3 cellular contexts compared by ENCODE assay signal in genomic region chr17:37118738-37119137, GRCh38.
TF ChIP-seq lines count a peak whose summit lies in the region.

No MANE protein-coding gene starts in this region.

TF ChIP-seq in GM23338, 12 proteins besides CTCF, POLR2A, EP300 and RAD21 (continued from another document and continues in another):
- TF ChIP-seq REST (IDR thresholded peaks at IDR 0.05; ENCODE audit: unreplicated experiment) (no peak), NANOG (IDR thresholded peaks at IDR 0.05; ENCODE audit: borderline replicate concordance) (no peak), CREB1 (CRISPR knock-in tag; IDR thresholded peaks at IDR 0.05; ENCODE audit: low read depth) (no peak), STAT1 (IDR thresholded peaks at IDR 0.05; ENCODE audit: unreplicated experiment) (no peak), JUNB (IDR thresholded peaks at IDR 0.05; ENCODE audit: unreplicated experiment) (no peak), ZNF331 (CRISPR knock-in tag; IDR thresholded peaks at IDR 0.05; ENCODE audit: low read depth) (no peak)

TF ChIP-seq in HEK293, 187 proteins besides CTCF, POLR2A, EP300 and RAD21 (continued from another document):
- 0 out of 2 replicates have a peak, but pooled peaks have one; percentile 41 for TF ChIP-seq IKZF3 (tag by site-specific recombination; IDR thresholded peaks at IDR 0.05)
- TF ChIP-seq ZNF692 (tag by site-specific recombination; IDR thresholded peaks at IDR 0.05), result peak; percentile 23; the same call in 1 of the 2 replicates
- TF ChIP-seq PRDM6 (tag by site-specific recombination; IDR thresholded peaks at IDR 0.05), result peak; percentile 86
- peak; percentile 70 for TF ChIP-seq FEZF1 (tag by site-specific recombination; IDR thresholded peaks at IDR 0.05)

TF ChIP-seq in K562, 482 proteins besides CTCF, POLR2A, EP300 and RAD21 (continued from another document):
- no peak for TF ChIP-seq ETV6 (IDR thresholded peaks at IDR 0.05; ENCODE audit: borderline replicate concordance in 1 of 2, low read depth in 2 of 2, low read length in 1 of 2)
- TF ChIP-seq ETV6 (CRISPR knock-in tag; IDR thresholded peaks at IDR 0.05; ENCODE audit: borderline replicate concordance), result no peak
- TF ChIP-seq, protein P1, sequence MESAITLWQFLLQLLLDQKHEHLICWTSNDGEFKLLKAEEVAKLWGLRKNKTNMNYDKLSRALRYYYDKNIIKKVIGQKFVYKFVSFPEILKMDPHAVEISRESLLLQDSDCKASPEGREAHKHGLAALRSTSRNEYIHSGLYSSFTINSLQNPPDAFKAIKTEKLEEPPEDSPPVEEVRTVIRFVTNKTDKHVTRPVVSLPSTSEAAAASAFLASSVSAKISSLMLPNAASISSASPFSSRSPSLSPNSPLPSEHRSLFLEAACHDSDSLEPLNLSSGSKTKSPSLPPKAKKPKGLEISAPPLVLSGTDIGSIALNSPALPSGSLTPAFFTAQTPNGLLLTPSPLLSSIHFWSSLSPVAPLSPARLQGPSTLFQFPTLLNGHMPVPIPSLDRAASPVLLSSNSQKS (CRISPR knock-in tag; IDR thresholded peaks at IDR 0.05), result no peak
- no peak for TF ChIP-seq MTA1 (IDR thresholded peaks at IDR 0.05; ENCODE audit: borderline replicate concordance)
- TF ChIP-seq ZNF511 (CRISPR knock-in tag; IDR thresholded peaks at IDR 0.05), result no peak
- TF ChIP-seq, protein P2, sequence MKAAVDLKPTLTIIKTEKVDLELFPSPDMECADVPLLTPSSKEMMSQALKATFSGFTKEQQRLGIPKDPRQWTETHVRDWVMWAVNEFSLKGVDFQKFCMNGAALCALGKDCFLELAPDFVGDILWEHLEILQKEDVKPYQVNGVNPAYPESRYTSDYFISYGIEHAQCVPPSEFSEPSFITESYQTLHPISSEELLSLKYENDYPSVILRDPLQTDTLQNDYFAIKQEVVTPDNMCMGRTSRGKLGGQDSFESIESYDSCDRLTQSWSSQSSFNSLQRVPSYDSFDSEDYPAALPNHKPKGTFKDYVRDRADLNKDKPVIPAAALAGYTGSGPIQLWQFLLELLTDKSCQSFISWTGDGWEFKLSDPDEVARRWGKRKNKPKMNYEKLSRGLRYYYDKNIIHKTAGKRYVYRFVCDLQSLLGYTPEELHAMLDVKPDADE (conservative IDR thresholded peaks at IDR 0.05; ENCODE audit: control insufficient read depth, low read depth, low read length), result no peak
- TF ChIP-seq NFIC (IDR thresholded peaks at IDR 0.05), result 0 out of 2 replicates have a peak, but pooled peaks have one; percentile 30
TF ChIP-seq in K562: peak in this region for 1.
